In the genomic region with DNA sequence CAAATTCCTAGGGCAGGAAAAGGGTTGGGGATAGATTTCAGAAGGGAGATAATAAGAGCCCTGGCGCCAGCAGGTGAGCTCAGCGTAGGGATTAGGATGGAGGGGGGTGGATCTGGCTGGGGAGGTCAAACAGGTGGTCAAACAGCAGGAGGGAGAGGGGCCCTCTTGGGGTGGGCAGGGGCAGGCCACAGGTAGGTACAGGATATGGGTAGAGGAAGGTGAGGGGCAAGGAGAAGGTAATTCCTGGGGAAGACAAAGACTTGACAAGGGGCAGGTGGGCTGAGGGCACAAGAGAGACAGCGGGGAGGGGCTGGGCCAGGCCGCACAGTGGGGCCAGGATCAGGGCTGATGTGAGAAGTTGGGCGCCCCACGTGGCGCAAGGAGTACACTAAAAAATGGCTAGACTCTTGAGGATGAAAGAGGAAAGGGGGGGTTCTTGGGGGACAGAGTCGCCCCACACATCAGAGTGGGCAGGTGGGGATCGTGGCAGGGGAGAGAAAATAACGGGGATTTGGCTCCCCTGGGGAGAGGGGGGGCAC, we compare ENCODE assay signal across 8 cellular contexts. TPM values are rescaled to one million over a fixed set of nuclear protein-coding genes. Genes with fewer than 3 reads are reported as not detected.
DNase-seq lines count a peak whose midpoint lies in the region; FAIRE-seq and TF ChIP-seq lines count a peak whose summit lies in the region.

No MANE protein-coding gene starts in this region.

- H3K9me3 ChIP-seq in BLaER1, result no peaks in the 10 kb centered on the region
- H3K9me3 ChIP-seq in astrocyte (ENCODE audit: insufficient read depth, low read depth, low read length), result no peaks in the 10 kb centered on the region
- no peaks in the 10 kb centered on the region for H3K9me3 ChIP-seq in small intestine (ENCODE audit: control insufficient read depth, low read depth)

- H3K4me2 ChIP-seq in BLaER1 (peak overlapping the region; percentile 98), astrocyte (ENCODE audit: low read length) (peak overlapping the region; percentile 98)

- H3K36me3 Mint-ChIP-seq in astrocyte (ENCODE audit: low read depth, unreplicated experiment), result peaks cover 7% of the 10 kb centered on the region

- DNase-seq in HFF-Myc (ENCODE audit: extremely low read depth, low read depth), result no peak
- DNase-seq in SK-N-DZ (ENCODE audit: low spot score), result peak; percentile 67
- DNase-seq in astrocyte (ENCODE audit: low read depth), result no peak
- DNase-seq in small intestine, result peak; percentile 51
- DNase-seq in midbrain (lab: John Stamatoyannopoulos, UW), result no peak
- DNase-seq in NCI-H446 treated with DMSO at 0.1 percent for 48 hours (lab: John Stamatoyannopoulos, UW), result no peak

- WGBS in small intestine, 3 donors, result 9 to 10% (median 10%) methylated on average over 9 to 10 of the region's 10 CpGs

- 0 out of 2 replicates have a peak, but pooled peaks cover 4% of the 10 kb centered on the region for H4K20me1 ChIP-seq in BLaER1
- peaks cover 14% of the 10 kb centered on the region for H4K20me1 ChIP-seq in astrocyte (ENCODE audit: insufficient read depth, low read length)

- H3K27ac Mint-ChIP-seq in astrocyte (ENCODE audit: unreplicated experiment), result peak overlapping the region; percentile 75

- peaks cover 52% of the 10 kb centered on the region for H3K36me3 ChIP-seq in BLaER1
- H3K36me3 ChIP-seq in astrocyte (ENCODE audit: insufficient read depth, low read length), result no peaks in the 10 kb centered on the region
- H3K36me3 ChIP-seq in small intestine (ENCODE audit: control insufficient read depth in 2 of 2, insufficient read depth in 2 of 2, low read length in 2 of 2), result peaks cover under 1 to 4% of the 10 kb centered on the region in 2 donors

- H2AFZ ChIP-seq in astrocyte (ENCODE audit: low read depth, low read length), result peak overlapping the region; percentile 84

- H3K79me2 ChIP-seq in astrocyte (ENCODE audit: insufficient read depth, low read length), result peaks cover 27% of the 10 kb centered on the region

- H3K4me3 ChIP-seq in BLaER1, result peak overlapping the region; percentile 93
- peak overlapping the region; percentile 71 for H3K4me3 ChIP-seq in HFF-Myc (replicated peaks; ENCODE audit: low read depth, low read length)
- H3K4me3 ChIP-seq in astrocyte (ENCODE audit: insufficient read depth, low read depth, low read length), result peak overlapping the region; percentile 90
- H3K4me3 ChIP-seq in iPS-11a (ENCODE audit: low read depth, low read length), result peak overlapping the region; percentile 77
- peak overlapping the region; percentile 71 to 75 for H3K4me3 ChIP-seq in small intestine (ENCODE audit: low read depth in 1 of 2, low read length in 2 of 2)

- peak overlapping the region; percentile 100 for H3K27ac ChIP-seq in BLaER1
- H3K27ac ChIP-seq in astrocyte (ENCODE audit: low read depth, low read length), result peak overlapping the region; percentile 70
- peak overlapping the region; percentile 50 to 90 for H3K27ac ChIP-seq in small intestine (ENCODE audit: low read depth in 1 of 2, low read length in 1 of 2)

- no peaks in the 10 kb centered on the region for H3K27me3 Mint-ChIP-seq in astrocyte (ENCODE audit: low read depth, unreplicated experiment)

- TF ChIP-seq CTCF in HFF-Myc (IDR thresholded peaks at IDR 0.05; ENCODE audit: low read depth, low read length, missing control alignments) (peak; percentile 16), astrocyte (IDR thresholded peaks at IDR 0.05; ENCODE audit: insufficient read depth, low read depth, low read length) (peak; percentile 11)

- FAIRE-seq in astrocyte (lab: Jason Lieb, UNC) (no peak), small intestine (lab: Jason Lieb, UNC) (no peak)

- H3K27me3 ChIP-seq in BLaER1 (no peaks in the 10 kb centered on the region), astrocyte (ENCODE audit: insufficient read depth, low read length) (no peaks in the 10 kb centered on the region), small intestine (ENCODE audit: control insufficient read depth in 2 of 2, insufficient read depth in 2 of 2, low read length in 2 of 2) (no peaks in the 10 kb centered on the region)

- H3K9me3 Mint-ChIP-seq in astrocyte (ENCODE audit: unreplicated experiment), result no peaks in the 10 kb centered on the region

- H3K4me3 Mint-ChIP-seq in astrocyte (ENCODE audit: unreplicated experiment), result peak overlapping the region; percentile 93

- peaks cover 9% of the 10 kb centered on the region for H3K4me1 Mint-ChIP-seq in astrocyte (ENCODE audit: low read depth, unreplicated experiment)

- peak overlapping the region; percentile 100 for H3K9ac ChIP-seq in BLaER1
- peak overlapping the region; percentile 98 for H3K9ac ChIP-seq in astrocyte (ENCODE audit: low read length)

- H3K4me1 ChIP-seq in BLaER1, result peaks cover 62% of the 10 kb centered on the region
- H3K4me1 ChIP-seq in astrocyte (ENCODE audit: insufficient read depth, low read length), result peaks cover 25% of the 10 kb centered on the region
- peaks cover 2 to 5% of the 10 kb centered on the region in 2 donors for H3K4me1 ChIP-seq in small intestine (ENCODE audit: control insufficient read depth in 2 of 2, insufficient read depth in 1 of 2, low read depth in 1 of 2, low read length in 1 of 2)

RNA-seq across cellular contexts. Expression of gene KRI1, which starts 0.7 kb away (rescaled TPM):
- 16.4 and 16.9 TPM in 2 replicates for polyA plus RNA-seq in SK-N-DZ (2014; cell fraction: cytosol; rRNA removed)
- 59.4 and 62.4 TPM in 2 replicates for polyA plus RNA-seq in SK-N-DZ (2014; cell fraction: nucleus; rRNA removed)
- 14.1 and 15.9 TPM in 2 replicates for total RNA-seq in astrocyte
- polyA plus RNA-seq in small intestine, result 10 to 100 TPM; 14.8 to 18.2 (median 18.1) TPM

RNA-seq across cellular contexts. Expression of gene CDKN2D, which starts 3.7 kb away (rescaled TPM):
- 44.6 and 46.5 TPM in 2 replicates for polyA plus RNA-seq in SK-N-DZ (2014; cell fraction: cytosol; rRNA removed)
- polyA plus RNA-seq in SK-N-DZ (2014; cell fraction: nucleus; rRNA removed), result 28.8 and 30.9 TPM in 2 replicates
- total RNA-seq in astrocyte, result 5.4 and 6.1 TPM in 2 replicates
- polyA plus RNA-seq in small intestine, result 10 to 100 TPM; 13.0 to 19.0 (median 15.4) TPM

RNA-seq across cellular contexts. Expression of gene ATG4D, which starts 21.4 kb away (rescaled TPM):
- 38.7 and 51.2 TPM in 2 replicates for polyA plus RNA-seq in SK-N-DZ (2014; cell fraction: cytosol; rRNA removed)
- polyA plus RNA-seq in SK-N-DZ (2014; cell fraction: nucleus; rRNA removed), result 31.9 and 55.9 TPM in 2 replicates
- 23.5 and 24.8 TPM in 2 replicates for total RNA-seq in astrocyte
- 100 to 1,000 TPM in 2 of 3 donors, 10 to 100 TPM in 1; 49.0 to 181 (median 161) TPM for polyA plus RNA-seq in small intestine

RNA-seq across cellular contexts. Expression of gene AP1M2, which starts 22.0 kb away (rescaled TPM):
- polyA plus RNA-seq in SK-N-DZ (2014; cell fraction: cytosol; rRNA removed), result 0.31 and 0.53 TPM in 2 replicates
- polyA plus RNA-seq in SK-N-DZ (2014; cell fraction: nucleus; rRNA removed), result 2.2 TPM in 1 of 2 replicates, not detected in the other
- 1.7 and 4.5 TPM in 2 replicates for total RNA-seq in astrocyte
- polyA plus RNA-seq in small intestine, result 100 to 1,000 TPM in 2 of 3 donors, 10 to 100 TPM in 1; 97.3 to 238 (median 102) TPM

RNA-seq across cellular contexts. Expression of gene S1PR5, which starts 47.9 kb away (rescaled TPM):
- not detected in 2 replicates for polyA plus RNA-seq in SK-N-DZ (2014; cell fraction: cytosol; rRNA removed)
- polyA plus RNA-seq in SK-N-DZ (2014; cell fraction: nucleus; rRNA removed), result not detected in 2 replicates
- total RNA-seq in astrocyte, result 1.00 and 1.1 TPM in 2 replicates
- under 1 TPM in 1 of 3 donors, not detected in 2; 0.09 TPM for polyA plus RNA-seq in small intestine

Comparison
In these comparisons a context has a peak if more than half of its experiments do, and no peak if none do; other contexts are left out.
1. DNase-seq: peak in SK-N-DZ (single experiment) and small intestine (single experiment); none in HFF-Myc (single experiment), astrocyte (single experiment), midbrain (single experiment) and NCI-H446 treated with DMSO at 0.1 percent for 48 hours (single experiment).
2. Peak in every context shown above with its lines, with median percentiles within 50 percentile points of each other: H3K27ac ChIP-seq and H3K4me3 ChIP-seq.